23 cellular contexts compared by ENCODE assay signal in genomic region chr10:88316292-88316861, GRCh38.
"Had no signal": no experiment of that assay in that cellular context is flagged by ENCODE, and none has a peak within 500 bp of the region (broad histone marks: within the 10 kb centered on the region; RNA-seq: fewer than 3 reads in every experiment).

No MANE protein-coding gene starts in this region.

- DNase-seq: activated CD4-positive, alpha-beta memory T cell treated with anti-CD3 and anti-CD28 coated beads for 36 hours; activated CD4-positive, alpha-beta T cell treated with anti-CD3 and anti-CD28 coated beads for 36 hours; activated gamma-delta T cell treated with Interleukin-2 at 50 U/mL for 16 hours; activated T-cell treated with anti-CD3 and anti-CD28 coated beads for 4 hours; adrenal gland; cerebellar nuclear complex; cortex of kidney; heart left ventricle; left ventricle myocardium inferior; mammary epithelial cell; midbrain; nephron progenitor cell; nucleus accumbens; stimulated activated CD4-positive, alpha-beta T cell treated with anti-CD3 and anti-CD28 coated beads, Interleukin-12 subunit alpha, Interleukin-12 subunit beta, amount 100 ng/mL, for 4 hours; stimulated activated CD4-positive, alpha-beta T cell treated with anti-CD3 and anti-CD28 coated beads, Interleukin-1b, Interleukin-23, amount 100 ng/mL, for 48 hours; stimulated activated CD8-positive, alpha-beta memory T cell treated with anti-CD3 and anti-CD28 coated beads, Interleukin-4, amount 100 ng/mL, for 48 hours; stimulated activated naive CD4-positive, alpha-beta T cell; thyroid gland had no signal

- H3K27ac ChIP-seq: adrenal gland, gastroesophageal sphincter, heart left ventricle, left ventricle myocardium inferior, thyroid gland had no signal

- H3K4me3 ChIP-seq: adrenal gland, gastroesophageal sphincter, heart left ventricle, left ventricle myocardium inferior, thyroid gland had no signal

- ATAC-seq: activated CD4-positive, alpha-beta T cell treated with anti-CD3 and anti-CD28 coated beads for 36 hours; activated naive CD4-positive, alpha-beta T cell treated with anti-CD3 and anti-CD28 coated beads, Interleukin-2, amount 50 U/mL, for 72 hours; gastroesophageal sphincter; heart left ventricle had no signal

- H3K36me3 ChIP-seq: adrenal gland, gastroesophageal sphincter, heart left ventricle, left ventricle myocardium inferior, thyroid gland had no signal

- H3K4me1 ChIP-seq: adrenal gland, heart left ventricle, left ventricle myocardium inferior, thyroid gland had no signal

- H3K9me3 ChIP-seq: thyroid gland had no signal

- FAIRE-seq: astrocyte, bronchial epithelial cell, TTC549 had no signal
